27 cellular contexts compared by ENCODE assay signal in genomic region chr9:136837146-136837855, GRCh38.
"Had no signal": no experiment of that assay in that cellular context is flagged by ENCODE, and none has a peak within 500 bp of the region (broad histone marks: within the 10 kb centered on the region; RNA-seq: fewer than 3 reads in every experiment).

No MANE protein-coding gene starts in this region.

- FAIRE-seq: astrocyte had no signal

- DNase-seq: activated CD4-positive, alpha-beta T cell treated with anti-CD3 and anti-CD28 coated beads for 4 hours; activated CD4-positive, alpha-beta T cell treated with anti-CD3 and anti-CD28 coated beads, Interleukin-2, amount 50 U/mL, for 4 hours; activated CD8-positive, alpha-beta memory T cell treated with anti-CD3 and anti-CD28 coated beads, Interleukin-2, amount 50 U/mL, for 48 hours; activated CD8-positive, alpha-beta T cell treated with anti-CD3 and anti-CD28 coated beads, Interleukin-2, amount 10 ng/mL, durations not matched to agents 7 days and 5 days; activated effector memory CD4-positive, alpha-beta T cell treated with Interleukin-2 at 50 U/mL for 16 hours; activated naive CD4-positive, alpha-beta T cell; activated naive CD8-positive, alpha-beta T cell treated with anti-CD3 and anti-CD28 coated beads, Interleukin-2, amount 50 U/mL, for 24 hours; amniotic stem cell; cerebellar nuclear complex; Karpas-422; MM.1S; NCI-H1105; NCI-H1436; NCI-H1694 treated with DMSO at 0.1 percent for 48 hours; NCI-H2029 treated with DMSO at 0.1 percent for 48 hours; NCI-H345; NCI-H510A; NCI-H526 treated with DMSO at 0.1 percent for 48 hours; NCI-H82; NK-92 treated with Interleukin-12 subunit alpha and Interleukin-12 subunit beta, amount 100 ng/mL, for 24 hours; OCI-M1; Right ventricle myocardium superior; RPMI8226 had no signal

- ATAC-seq: activated CD4-positive, CD25-positive, alpha-beta regulatory T cell treated with anti-CD3 and anti-CD28 coated beads, Interleukin-2, amount 50 U/mL, for 24 hours; activated CD8-positive, alpha-beta T cell treated with anti-CD3 and anti-CD28 coated beads, Interleukin-2, amount 10 ng/mL, durations not matched to agents 7 days and 5 days; activated naive CD4-positive, alpha-beta T cell treated with anti-CD3 and anti-CD28 coated beads, Interleukin-2, amount 50 U/mL, for 72 hours; activated naive CD8-positive, alpha-beta T cell treated with anti-CD3 and anti-CD28 coated beads, Interleukin-2, amount 50 U/mL, for 24 hours; Panc1 had no signal
